ENCODE assay signal across 23 cellular contexts in the genomic region with DNA sequence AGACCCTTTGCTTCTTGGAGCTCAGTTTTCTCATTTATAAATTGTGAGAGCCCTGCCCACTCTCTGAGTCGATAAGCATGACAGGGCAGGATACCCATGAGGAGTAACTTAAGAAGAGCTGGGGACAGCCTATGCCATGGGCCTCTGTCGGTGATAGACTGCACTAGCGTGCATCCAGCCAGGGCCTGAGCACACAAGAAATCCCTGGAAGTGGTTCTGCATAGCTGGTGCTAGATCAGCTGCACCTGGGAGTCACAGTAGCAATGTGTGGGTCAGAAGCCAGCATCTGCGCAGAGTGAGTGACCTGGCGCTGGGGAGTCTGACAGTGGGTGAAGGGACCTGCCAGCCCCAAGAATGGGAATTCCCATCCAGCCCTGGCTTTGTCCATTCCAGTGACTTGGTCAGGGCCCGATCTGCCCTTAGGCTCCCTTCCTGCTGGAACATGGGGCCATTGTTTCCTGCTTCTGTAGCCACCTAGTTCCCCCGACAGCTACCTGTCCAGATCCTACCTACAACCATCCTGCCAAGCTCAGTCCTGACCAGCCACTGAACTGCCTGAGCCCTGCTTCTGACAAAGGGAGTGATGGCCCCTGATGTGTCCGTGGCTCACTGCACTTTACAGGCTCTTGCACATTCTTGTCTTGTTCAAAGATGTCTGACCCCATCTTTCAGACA. TPM values are rescaled to one million over a fixed set of nuclear protein-coding genes. Genes with fewer than 3 reads are reported as not detected.
DNase-seq lines count a peak whose midpoint lies in the region; ATAC-seq and TF ChIP-seq lines count a peak whose summit lies in the region.
"Had no signal": no experiment of that assay in that cellular context is flagged by ENCODE, and none has a peak within 500 bp of the region (broad histone marks: within the 10 kb centered on the region; RNA-seq: fewer than 3 reads in every experiment).

No MANE protein-coding gene starts in this region.

- H4K20me1 ChIP-seq in H9 (ENCODE audit: control insufficient read depth, insufficient read depth, insufficient read length) = no peaks in the 10 kb centered on the region
- H4K20me1 ChIP-seq in PC-9 (ENCODE audit: insufficient read depth) = peaks cover 8% of the 10 kb centered on the region; the same call in 1 of the 2 replicates

- H3T11ph ChIP-seq in H9 (ENCODE audit: low read length) = no peak overlapping the region

- no peak overlapping the region for H2BK20ac ChIP-seq in H9 (ENCODE audit: low read depth, low read length, poor library complexity, severe bottlenecking)

- no peaks in the 10 kb centered on the region for H3K27me3 Mint-ChIP-seq in activated CD8-positive, alpha-beta memory T cell treated with anti-CD3 and anti-CD28 coated beads, Interleukin-2, amount 10 ng/mL, durations not matched to agents 7 days and 5 days
- H3K27me3 Mint-ChIP-seq in H9 (ENCODE audit: low read depth) = no peaks in the 10 kb centered on the region
- H3K27me3 Mint-ChIP-seq in central memory CD8-positive, alpha-beta T cell = no peaks in the 10 kb centered on the region
- H3K27me3 Mint-ChIP-seq: activated B cell treated with CpG ODN at 0.5 μM for 24 hours; activated CD4-positive, alpha-beta memory T cell treated with anti-CD3 and anti-CD28 coated beads for 36 hours had no signal

- H2BK120ac ChIP-seq in H9 (ENCODE audit: low read depth, low read length, poor library complexity, severe bottlenecking) = no peak overlapping the region

- H3K9me3 ChIP-seq in H9 (ENCODE audit: control insufficient read depth, low read depth, low read length) (no peaks in the 10 kb centered on the region), PC-9 (ENCODE audit: insufficient read depth, low read depth) (no peaks in the 10 kb centered on the region)
- H3K9me3 ChIP-seq: MG63, neutrophil had no signal

- H3K27ac Mint-ChIP-seq in activated CD8-positive, alpha-beta memory T cell treated with anti-CD3 and anti-CD28 coated beads, Interleukin-2, amount 10 ng/mL, durations not matched to agents 7 days and 5 days = no peak overlapping the region
- no peak overlapping the region; a peak in 1 of 7 replicates for H3K27ac Mint-ChIP-seq in H9
- peak overlapping the region; percentile 73 for H3K27ac Mint-ChIP-seq in central memory CD8-positive, alpha-beta T cell (ENCODE audit: low read depth)
- peak overlapping the region; percentile 8 for H3K27ac Mint-ChIP-seq in stimulated activated effector memory CD8-positive, alpha-beta T cell treated with anti-CD3 and anti-CD28 coated beads, Interleukin-12 subunit alpha, Interleukin-12 subunit beta, amount 100 ng/mL, for 72 hours
- H3K27ac Mint-ChIP-seq: activated B cell treated with CpG ODN at 0.5 μM for 24 hours; activated CD4-positive, alpha-beta memory T cell treated with anti-CD3 and anti-CD28 coated beads for 36 hours had no signal

- H3K4ac ChIP-seq in H9 (ENCODE audit: low read depth, low read length) = no peak overlapping the region

- H3K4me1 ChIP-seq in H9 (ENCODE audit: insufficient read depth, low read length) (no peaks in the 10 kb centered on the region), PC-9 (replicated peaks; ENCODE audit: insufficient read depth) (no peaks in the 10 kb centered on the region)

- peak; percentile 36 for DNase-seq in activated CD8-positive, alpha-beta memory T cell treated with anti-CD3 and anti-CD28 coated beads, Interleukin-2, amount 10 ng/mL, durations not matched to agents 7 days and 5 days
- DNase-seq in activated CD8-positive, alpha-beta memory T cell treated with anti-CD3 and anti-CD28 coated beads, Interleukin-2, amount 50 U/mL, for 48 hours = no peak
- peak; percentile 23 for DNase-seq in H9
- no peak for DNase-seq in central memory CD8-positive, alpha-beta T cell (ENCODE audit: low spot score in 2 of 2)
- no peak for DNase-seq in stimulated activated effector memory CD8-positive, alpha-beta T cell treated with anti-CD3 and anti-CD28 coated beads, Interleukin-12 subunit alpha, Interleukin-12 subunit beta, amount 100 ng/mL, for 72 hours (ENCODE audit: low spot score in 2 of 2)
- no peak for DNase-seq in activated CD4-positive, alpha-beta T cell treated with anti-CD3 and anti-CD28 coated beads for 1 hour
- no peak for DNase-seq in PC-9
- DNase-seq: ACHN; activated B cell treated with CpG ODN at 0.5 μM for 24 hours; activated CD4-positive, alpha-beta memory T cell treated with anti-CD3 and anti-CD28 coated beads for 36 hours; cerebellar nuclear complex; COR-L47; EL; mammary epithelial cell; MG63; NCI-H1417 treated with DMSO at 0.1 percent for 48 hours; NCI-H2081 treated with DMSO at 0.1 percent for 48 hours; SHP77; SW 1271; T1000 had no signal

- H3K23me2 ChIP-seq in H9 (ENCODE audit: insufficient read length, low read depth, low read length, poor library complexity, severe bottlenecking) = no peaks in the 10 kb centered on the region

- TF ChIP-seq CTCF in H9 (conservative IDR thresholded peaks at IDR 0.05) (no peak), PC-9 (conservative IDR thresholded peaks at IDR 0.05) (no peak)

- no peak overlapping the region for H3K9ac ChIP-seq in H9 (ENCODE audit: extremely low read depth, insufficient read length, low read length)

- H3K4me3 Mint-ChIP-seq in activated CD8-positive, alpha-beta memory T cell treated with anti-CD3 and anti-CD28 coated beads, Interleukin-2, amount 10 ng/mL, durations not matched to agents 7 days and 5 days = no peak overlapping the region
- H3K4me3 Mint-ChIP-seq in H9 = no peak overlapping the region
- no peak overlapping the region for H3K4me3 Mint-ChIP-seq in central memory CD8-positive, alpha-beta T cell
- no peak overlapping the region for H3K4me3 Mint-ChIP-seq in stimulated activated effector memory CD8-positive, alpha-beta T cell treated with anti-CD3 and anti-CD28 coated beads, Interleukin-12 subunit alpha, Interleukin-12 subunit beta, amount 100 ng/mL, for 72 hours
- H3K4me3 Mint-ChIP-seq: activated B cell treated with CpG ODN at 0.5 μM for 24 hours; activated CD4-positive, alpha-beta memory T cell treated with anti-CD3 and anti-CD28 coated beads for 36 hours had no signal

- H3K56ac ChIP-seq in H9 (ENCODE audit: insufficient read length, low read depth, low read length) = no peak overlapping the region

- no CpG with 5 or more reads among the region's 8 CpGs for WGBS in H9 (ENCODE audit: extremely low coverage, insufficient read length, low lambda C conversion rate)

- no peaks in the 10 kb centered on the region for H3K79me1 ChIP-seq in H9 (ENCODE audit: insufficient read depth, low read depth, low read length, poor library complexity, severe bottlenecking)

- ATAC-seq in activated CD8-positive, alpha-beta memory T cell treated with anti-CD3 and anti-CD28 coated beads, Interleukin-2, amount 10 ng/mL, durations not matched to agents 7 days and 5 days = peak; percentile 13
- ATAC-seq in central memory CD8-positive, alpha-beta T cell (replicated peaks; ENCODE audit: extremely low read depth, poor library complexity, severe bottlenecking) = no peak
- ATAC-seq in stimulated activated effector memory CD8-positive, alpha-beta T cell treated with anti-CD3 and anti-CD28 coated beads, Interleukin-12 subunit alpha, Interleukin-12 subunit beta, amount 100 ng/mL, for 72 hours = no peak
- no peak for ATAC-seq in HG03139 (IDR thresholded peaks at IDR 0.05; ENCODE audit: unreplicated experiment)

- H2BK5ac ChIP-seq in H9 (ENCODE audit: insufficient read length, low read length) = no peak overlapping the region

- no peaks in the 10 kb centered on the region for H3K4me1 Mint-ChIP-seq in activated CD8-positive, alpha-beta memory T cell treated with anti-CD3 and anti-CD28 coated beads, Interleukin-2, amount 10 ng/mL, durations not matched to agents 7 days and 5 days
- no peaks in the 10 kb centered on the region for H3K4me1 Mint-ChIP-seq in H9
- H3K4me1 Mint-ChIP-seq in central memory CD8-positive, alpha-beta T cell = no peaks in the 10 kb centered on the region
- H3K4me1 Mint-ChIP-seq in stimulated activated effector memory CD8-positive, alpha-beta T cell treated with anti-CD3 and anti-CD28 coated beads, Interleukin-12 subunit alpha, Interleukin-12 subunit beta, amount 100 ng/mL, for 72 hours = peaks cover 6% of the 10 kb centered on the region

- H3F3A ChIP-seq in PC-9 (ENCODE audit: insufficient read depth, low read depth) = peaks cover 42% of the 10 kb centered on the region; the same call in 1 of the 2 replicates

- no peak overlapping the region for H4K91ac ChIP-seq in H9 (ENCODE audit: insufficient read length, low read depth, low read length)

- H3K36me3 ChIP-seq in PC-9 (ENCODE audit: low read depth) = 0 out of 2 replicates have a peak, but pooled peaks cover 4% of the 10 kb centered on the region

- intact Hi-C loops in PC-9 (cut with micrococcal nuclease; ENCODE audit: unreplicated experiment) = no loop called here

- POLR2A ChIA-PET in PC-9 (lab: Charles Lee; ENCODE audit: unreplicated experiment) = no interaction called here

- H3K9me2 ChIP-seq in PC-9 (ENCODE audit: insufficient read depth) = no peaks in the 10 kb centered on the region

- no peak overlapping the region for H4K8ac ChIP-seq in H9 (replicated peaks; ENCODE audit: insufficient read length, low read depth, low read length)

- no peaks in the 10 kb centered on the region for H3K27me3 ChIP-seq in H9 (ENCODE audit: insufficient read depth, low read length)
- no peaks in the 10 kb centered on the region for H3K27me3 ChIP-seq in PC-9 (ENCODE audit: insufficient read depth, low read depth)
- H3K27me3 ChIP-seq: MG63, neutrophil had no signal

- BruUV-seq in PC-9 (replicated peaks; lab: Mats Ljungman, UMichigan) = no TSS peak

- H3K4me3 ChIP-seq in PC-9 = no peak overlapping the region
- H3K4me3 ChIP-seq: MG63, skin epidermis had no signal

- H3K14ac ChIP-seq in H9 (ENCODE audit: insufficient read depth, low read length) = no peak overlapping the region

- H3K79me2 ChIP-seq in H9 (ENCODE audit: insufficient read depth, low read length) (no peaks in the 10 kb centered on the region), PC-9 (ENCODE audit: low read depth) (no peaks in the 10 kb centered on the region)

- peaks cover 25% of the 10 kb centered on the region for H3K36me3 Mint-ChIP-seq in activated CD8-positive, alpha-beta memory T cell treated with anti-CD3 and anti-CD28 coated beads, Interleukin-2, amount 10 ng/mL, durations not matched to agents 7 days and 5 days
- H3K36me3 Mint-ChIP-seq in H9 (ENCODE audit: insufficient read depth in 1 of 3, low read depth in 3 of 3) = peaks cover 0 to 23% (median 10%) of the 10 kb centered on the region in 3 experiments; a peak in 3 of 7 replicates
- peaks cover 21% of the 10 kb centered on the region for H3K36me3 Mint-ChIP-seq in central memory CD8-positive, alpha-beta T cell (ENCODE audit: insufficient read depth)
- peaks cover 71% of the 10 kb centered on the region for H3K36me3 Mint-ChIP-seq in stimulated activated effector memory CD8-positive, alpha-beta T cell treated with anti-CD3 and anti-CD28 coated beads, Interleukin-12 subunit alpha, Interleukin-12 subunit beta, amount 100 ng/mL, for 72 hours

- H3K9me3 Mint-ChIP-seq in activated CD8-positive, alpha-beta memory T cell treated with anti-CD3 and anti-CD28 coated beads, Interleukin-2, amount 10 ng/mL, durations not matched to agents 7 days and 5 days (ENCODE audit: low read depth) = no peaks in the 10 kb centered on the region
- H3K9me3 Mint-ChIP-seq in H9 = no peaks in the 10 kb centered on the region
- H3K9me3 Mint-ChIP-seq in central memory CD8-positive, alpha-beta T cell = no peaks in the 10 kb centered on the region
- H3K9me3 Mint-ChIP-seq in stimulated activated effector memory CD8-positive, alpha-beta T cell treated with anti-CD3 and anti-CD28 coated beads, Interleukin-12 subunit alpha, Interleukin-12 subunit beta, amount 100 ng/mL, for 72 hours = no peaks in the 10 kb centered on the region
- H3K9me3 Mint-ChIP-seq: activated B cell treated with CpG ODN at 0.5 μM for 24 hours; activated CD4-positive, alpha-beta memory T cell treated with anti-CD3 and anti-CD28 coated beads for 36 hours had no signal

- CTCF ChIA-PET in activated CD8-positive, alpha-beta memory T cell treated with anti-CD3 and anti-CD28 coated beads, Interleukin-2, amount 10 ng/mL, durations not matched to agents 7 days and 5 days (lab: Charles Lee) = interaction anchor here (0.6 to 4.1 kb wide), 5 partner anchors 10 to 114 kb away, joined by 3 to 20 read pairs (median 3); no protein-coding TSS in a partner anchor
- CTCF ChIA-PET in PC-9 (lab: Charles Lee) = interaction anchor here (0.5 to 0.6 kb wide), 2 partner anchors 9 to 1549 kb away, joined by 4 to 5 read pairs; no protein-coding TSS in a partner anchor

- no peak overlapping the region for H3K27ac ChIP-seq in H9 (ENCODE audit: insufficient read length, low read depth, low read length)
- no peak overlapping the region for H3K27ac ChIP-seq in PC-9
- H3K27ac ChIP-seq: neutrophil, skin epidermis had no signal

- no peak overlapping the region for H4K5ac ChIP-seq in H9 (ENCODE audit: insufficient read length, low read depth, low read length)

- no peak overlapping the region for H2AFZ ChIP-seq in H9 (ENCODE audit: low read length)
- no peak overlapping the region for H2AFZ ChIP-seq in PC-9

- H3K4me2 ChIP-seq in H9 (ENCODE audit: insufficient read depth, insufficient read length, low read length) (no peak overlapping the region), PC-9 (no peak overlapping the region)

- no peak overlapping the region for H2BK12ac ChIP-seq in H9 (ENCODE audit: insufficient read length, low read depth, low read length)

- no peak overlapping the region for H3K18ac ChIP-seq in H9 (ENCODE audit: insufficient read length, low read depth, low read length)

- H2AK5ac ChIP-seq in H9 (ENCODE audit: insufficient read length, low read length) = no peak overlapping the region

- H2BK15ac ChIP-seq in H9 (ENCODE audit: low read depth, low read length) = no peak overlapping the region

- H3K23ac ChIP-seq in H9 (ENCODE audit: insufficient read length, low read depth, low read length) = no peak overlapping the region

RNA-seq across cellular contexts. Expression of a gene that starts 35.9 kb away (rescaled TPM):
- 10 to 100 TPM; 35.5 to 47.8 TPM for total RNA-seq in activated CD8-positive, alpha-beta memory T cell treated with anti-CD3 and anti-CD28 coated beads, Interleukin-2, amount 10 ng/mL, durations not matched to agents 7 days and 5 days
- total RNA-seq in H9 (2021) (40.4 and 41.8 TPM in 2 replicates), PC-9 (2021) (74.6 and 84.9 TPM in 2 replicates)

RNA-seq across cellular contexts. Expression of a gene that starts 37.5 kb away (rescaled TPM):
- 100 to 1,000 TPM; 299 to 301 TPM for total RNA-seq in activated CD8-positive, alpha-beta memory T cell treated with anti-CD3 and anti-CD28 coated beads, Interleukin-2, amount 10 ng/mL, durations not matched to agents 7 days and 5 days
- 91.6 and 100.0 TPM in 2 replicates for total RNA-seq in H9 (2021)
- total RNA-seq in PC-9 (2021) = 280 and 284 TPM in 2 replicates

Comparison
In these comparisons a context has a peak if more than half of its experiments do, and no peak if none do; other contexts are left out.
1. DNase-seq: peak in activated CD8-positive, alpha-beta memory T cell treated with anti-CD3 and anti-CD28 coated beads, Interleukin-2, amount 10 ng/mL, durations not matched to agents 7 days and 5 days (single experiment) and H9 (single experiment); none in activated CD8-positive, alpha-beta memory T cell treated with anti-CD3 and anti-CD28 coated beads, Interleukin-2, amount 50 U/mL, for 48 hours (single experiment), central memory CD8-positive, alpha-beta T cell (0 of 2), stimulated activated effector memory CD8-positive, alpha-beta T cell treated with anti-CD3 and anti-CD28 coated beads, Interleukin-12 subunit alpha, Interleukin-12 subunit beta, amount 100 ng/mL, for 72 hours (0 of 2), activated CD4-positive, alpha-beta T cell treated with anti-CD3 and anti-CD28 coated beads for 1 hour (single experiment) and PC-9 (0 of 2).
2. H3K27ac Mint-ChIP-seq: peak in central memory CD8-positive, alpha-beta T cell (single experiment) and stimulated activated effector memory CD8-positive, alpha-beta T cell treated with anti-CD3 and anti-CD28 coated beads, Interleukin-12 subunit alpha, Interleukin-12 subunit beta, amount 100 ng/mL, for 72 hours (single experiment); none in activated CD8-positive, alpha-beta memory T cell treated with anti-CD3 and anti-CD28 coated beads, Interleukin-2, amount 10 ng/mL, durations not matched to agents 7 days and 5 days (single experiment) and H9 (0 of 3).